Comparison of ENCODE assay signal across 9 cellular contexts in the genomic region with DNA sequence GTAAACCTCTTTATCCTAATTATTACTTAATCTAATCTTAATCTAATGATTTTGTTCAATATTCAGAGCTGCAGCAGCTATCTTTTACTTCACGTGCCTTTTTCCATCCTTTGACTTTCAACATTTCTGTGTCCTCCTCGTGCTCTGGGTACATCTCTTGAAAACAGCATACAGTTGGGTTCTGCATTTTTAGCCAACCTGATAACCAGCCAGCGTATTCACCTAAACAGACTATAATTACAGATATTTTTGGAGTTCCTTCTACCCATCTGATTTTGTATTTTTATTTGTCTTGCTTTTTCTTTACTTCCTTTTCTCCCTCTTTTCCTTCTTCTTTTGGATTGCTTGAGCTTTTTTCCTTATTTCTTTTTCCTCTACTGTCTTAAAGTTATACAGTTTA. TPM values are rescaled to one million over a fixed set of nuclear protein-coding genes. Genes with fewer than 3 reads are reported as not detected.
"Had no signal": no experiment of that assay in that cellular context is flagged by ENCODE, and none has a peak within 500 bp of the region (broad histone marks: within the 10 kb centered on the region; RNA-seq: fewer than 3 reads in every experiment).

No MANE protein-coding gene starts in this region.

- DNase-seq: GM23248, GOT3, H7, H9, HCEC 1CT, HFFc6 had no signal

- H3K27ac ChIP-seq: GM23248 had no signal

- H3K9me3 Mint-ChIP-seq: GM23338, H9 had no signal

- H3K4me3 Mint-ChIP-seq: GM23338, H9, HFFc6 had no signal

- H3K4me3 ChIP-seq: GM23248, GM23338, HAP-1 had no signal

- H3K9me3 ChIP-seq: HAP-1 had no signal

- H3K27ac Mint-ChIP-seq: GM23338, H9, HFFc6 had no signal

- ATAC-seq: GM23338, HCT116 had no signal

- H3K36me3 ChIP-seq: HAP-1 had no signal

- H3K4me1 ChIP-seq: HAP-1 had no signal

RNA-seq across cellular contexts. Expression of a gene that starts 16.2 kb away (rescaled TPM):
- total RNA-seq: GM23248, HFFc6 had no signal
- polyA plus RNA-seq: GM23248 had no signal
